ENCODE assay signal across 14 cellular contexts in the genomic region with DNA sequence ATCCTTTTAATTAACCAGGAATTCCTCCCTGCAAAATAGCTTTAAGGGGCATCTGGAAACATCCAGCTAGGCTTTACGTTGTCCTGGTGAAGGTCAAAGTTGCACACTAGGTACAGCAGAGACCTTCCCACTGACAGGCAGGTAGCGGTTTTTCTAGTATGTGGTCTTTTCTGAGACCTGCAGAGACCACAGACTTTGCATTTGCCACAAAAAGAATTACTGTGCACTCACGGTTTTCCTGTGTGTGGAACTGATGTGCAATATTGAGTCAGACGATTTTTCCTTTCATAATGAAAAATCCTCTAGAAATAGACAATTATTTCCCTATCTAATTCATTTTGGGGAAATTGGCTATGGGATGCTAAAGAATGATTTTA.
DNase-seq lines count a peak whose midpoint lies in the region; ATAC-seq and TF ChIP-seq lines count a peak whose summit lies in the region.
"Had no signal": no experiment of that assay in that cellular context is flagged by ENCODE, and none has a peak within 500 bp of the region (broad histone marks: within the 10 kb centered on the region; RNA-seq: fewer than 3 reads in every experiment).

No MANE protein-coding gene starts in this region.

- no peaks in the 10 kb centered on the region for H3K36me3 Mint-ChIP-seq in T-helper 2 cell treated with Interferon-gamma antibody and Interleukin-4, amounts not matched to agents 5 μg/mL and 100 μg/mL, for 36 hours (ENCODE audit: low read depth)

- no peaks in the 10 kb centered on the region for H3K27me3 ChIP-seq in BE2C
- H3K27me3 ChIP-seq: ovary, Peyer's patch had no signal

- H3K27me3 Mint-ChIP-seq in T-helper 2 cell treated with Interferon-gamma antibody and Interleukin-4, amounts not matched to agents 5 μg/mL and 100 μg/mL, for 36 hours (ENCODE audit: low read depth): no peaks in the 10 kb centered on the region

- H3K4me1 ChIP-seq in BE2C: no peaks in the 10 kb centered on the region

- TF ChIP-seq CTCF in BE2C (IDR thresholded peaks at IDR 0.05; ENCODE audit: low read depth, low read length): no peak

- ATAC-seq in GM19035 (IDR thresholded peaks at IDR 0.05; ENCODE audit: unreplicated experiment): peak; percentile 95
- ATAC-seq in GM21619 (IDR thresholded peaks at IDR 0.05; ENCODE audit: unreplicated experiment): peak; percentile 94
- ATAC-seq in HG03097 (IDR thresholded peaks at IDR 0.05; ENCODE audit: low FRiP score, unreplicated experiment): peak; percentile 94
- ATAC-seq: activated T-cell treated with anti-CD3 and anti-CD28 coated beads, Interleukin-2, amount 50 U/mL, for 4 hours had no signal

- H3K4me3 ChIP-seq in BE2C (ENCODE audit: low read depth, low read length): no peak overlapping the region
- H3K4me3 ChIP-seq: lung, ovary, Peyer's patch had no signal

- no peak overlapping the region for H3K27ac Mint-ChIP-seq in T-helper 2 cell treated with Interferon-gamma antibody and Interleukin-4, amounts not matched to agents 5 μg/mL and 100 μg/mL, for 36 hours

- DNase-seq in T-helper 2 cell treated with Interferon-gamma antibody and Interleukin-4, amounts not matched to agents 5 μg/mL and 100 μg/mL, for 36 hours (ENCODE audit: low spot score): peak; percentile 6
- DNase-seq in BE2C (no peak), cardiac septum (ENCODE audit: low spot score) (no peak), NOMO-1 treated with DMSO at 0.1 percent for 48 hours (lab: John Stamatoyannopoulos, UW; ENCODE audit: unreplicated experiment) (no peak)
- DNase-seq: activated T-cell treated with anti-CD3 and anti-CD28 coated beads, Interleukin-2, amount 50 U/mL, for 4 hours; Calu3; glutamatergic neuron; NCI-H1930; ovary; Peyer's patch had no signal

- H3K9me3 Mint-ChIP-seq in T-helper 2 cell treated with Interferon-gamma antibody and Interleukin-4, amounts not matched to agents 5 μg/mL and 100 μg/mL, for 36 hours: no peaks in the 10 kb centered on the region

- H3K4me1 Mint-ChIP-seq in T-helper 2 cell treated with Interferon-gamma antibody and Interleukin-4, amounts not matched to agents 5 μg/mL and 100 μg/mL, for 36 hours (ENCODE audit: low read depth): peaks cover 13% of the 10 kb centered on the region

- no peaks in the 10 kb centered on the region for H3K36me3 ChIP-seq in BE2C
- H3K36me3 ChIP-seq: ovary, Peyer's patch had no signal

- H3K9me3 ChIP-seq in BE2C: no peaks in the 10 kb centered on the region
- H3K9me3 ChIP-seq: ovary, Peyer's patch had no signal

- no peak overlapping the region for H3K4me3 Mint-ChIP-seq in T-helper 2 cell treated with Interferon-gamma antibody and Interleukin-4, amounts not matched to agents 5 μg/mL and 100 μg/mL, for 36 hours
- H3K4me3 Mint-ChIP-seq: activated T-cell treated with anti-CD3 and anti-CD28 coated beads, Interleukin-2, amount 50 U/mL, for 4 hours had no signal

- intact Hi-C loops in cardiac septum (cut with DNase I): no loop called here
